Comparison of ENCODE assay signal across 1 cellular context in genomic region chr1:33046234-33046633, GRCh38.
TF ChIP-seq lines count a peak whose summit lies in the region.

No MANE protein-coding gene starts in this region.

TF ChIP-seq in K562, 482 proteins besides CTCF, POLR2A, EP300 and RAD21:
- TF ChIP-seq ZNF512 (tag; IDR thresholded peaks at IDR 0.05) = peak; percentile 62; the same call in 1 of the 2 replicates
- 0 out of 2 replicates have a peak, but pooled peaks have one; percentile 30 for TF ChIP-seq ELF2 (CRISPR knock-in tag; IDR thresholded peaks at IDR 0.05)
